ENCODE assay signal across 1 cellular context in genomic region chr7:44986218-44987053, GRCh38.
A peak's percentile ranks its signal among the peaks of the same experiment; 100 is the strongest.
TF ChIP-seq lines count a peak whose summit lies in the region.

No MANE protein-coding gene starts in this region.

TF ChIP-seq in K562, 482 proteins besides CTCF, POLR2A, EP300 and RAD21 (continued from another document and continues in another):
- TF ChIP-seq, protein P1, sequence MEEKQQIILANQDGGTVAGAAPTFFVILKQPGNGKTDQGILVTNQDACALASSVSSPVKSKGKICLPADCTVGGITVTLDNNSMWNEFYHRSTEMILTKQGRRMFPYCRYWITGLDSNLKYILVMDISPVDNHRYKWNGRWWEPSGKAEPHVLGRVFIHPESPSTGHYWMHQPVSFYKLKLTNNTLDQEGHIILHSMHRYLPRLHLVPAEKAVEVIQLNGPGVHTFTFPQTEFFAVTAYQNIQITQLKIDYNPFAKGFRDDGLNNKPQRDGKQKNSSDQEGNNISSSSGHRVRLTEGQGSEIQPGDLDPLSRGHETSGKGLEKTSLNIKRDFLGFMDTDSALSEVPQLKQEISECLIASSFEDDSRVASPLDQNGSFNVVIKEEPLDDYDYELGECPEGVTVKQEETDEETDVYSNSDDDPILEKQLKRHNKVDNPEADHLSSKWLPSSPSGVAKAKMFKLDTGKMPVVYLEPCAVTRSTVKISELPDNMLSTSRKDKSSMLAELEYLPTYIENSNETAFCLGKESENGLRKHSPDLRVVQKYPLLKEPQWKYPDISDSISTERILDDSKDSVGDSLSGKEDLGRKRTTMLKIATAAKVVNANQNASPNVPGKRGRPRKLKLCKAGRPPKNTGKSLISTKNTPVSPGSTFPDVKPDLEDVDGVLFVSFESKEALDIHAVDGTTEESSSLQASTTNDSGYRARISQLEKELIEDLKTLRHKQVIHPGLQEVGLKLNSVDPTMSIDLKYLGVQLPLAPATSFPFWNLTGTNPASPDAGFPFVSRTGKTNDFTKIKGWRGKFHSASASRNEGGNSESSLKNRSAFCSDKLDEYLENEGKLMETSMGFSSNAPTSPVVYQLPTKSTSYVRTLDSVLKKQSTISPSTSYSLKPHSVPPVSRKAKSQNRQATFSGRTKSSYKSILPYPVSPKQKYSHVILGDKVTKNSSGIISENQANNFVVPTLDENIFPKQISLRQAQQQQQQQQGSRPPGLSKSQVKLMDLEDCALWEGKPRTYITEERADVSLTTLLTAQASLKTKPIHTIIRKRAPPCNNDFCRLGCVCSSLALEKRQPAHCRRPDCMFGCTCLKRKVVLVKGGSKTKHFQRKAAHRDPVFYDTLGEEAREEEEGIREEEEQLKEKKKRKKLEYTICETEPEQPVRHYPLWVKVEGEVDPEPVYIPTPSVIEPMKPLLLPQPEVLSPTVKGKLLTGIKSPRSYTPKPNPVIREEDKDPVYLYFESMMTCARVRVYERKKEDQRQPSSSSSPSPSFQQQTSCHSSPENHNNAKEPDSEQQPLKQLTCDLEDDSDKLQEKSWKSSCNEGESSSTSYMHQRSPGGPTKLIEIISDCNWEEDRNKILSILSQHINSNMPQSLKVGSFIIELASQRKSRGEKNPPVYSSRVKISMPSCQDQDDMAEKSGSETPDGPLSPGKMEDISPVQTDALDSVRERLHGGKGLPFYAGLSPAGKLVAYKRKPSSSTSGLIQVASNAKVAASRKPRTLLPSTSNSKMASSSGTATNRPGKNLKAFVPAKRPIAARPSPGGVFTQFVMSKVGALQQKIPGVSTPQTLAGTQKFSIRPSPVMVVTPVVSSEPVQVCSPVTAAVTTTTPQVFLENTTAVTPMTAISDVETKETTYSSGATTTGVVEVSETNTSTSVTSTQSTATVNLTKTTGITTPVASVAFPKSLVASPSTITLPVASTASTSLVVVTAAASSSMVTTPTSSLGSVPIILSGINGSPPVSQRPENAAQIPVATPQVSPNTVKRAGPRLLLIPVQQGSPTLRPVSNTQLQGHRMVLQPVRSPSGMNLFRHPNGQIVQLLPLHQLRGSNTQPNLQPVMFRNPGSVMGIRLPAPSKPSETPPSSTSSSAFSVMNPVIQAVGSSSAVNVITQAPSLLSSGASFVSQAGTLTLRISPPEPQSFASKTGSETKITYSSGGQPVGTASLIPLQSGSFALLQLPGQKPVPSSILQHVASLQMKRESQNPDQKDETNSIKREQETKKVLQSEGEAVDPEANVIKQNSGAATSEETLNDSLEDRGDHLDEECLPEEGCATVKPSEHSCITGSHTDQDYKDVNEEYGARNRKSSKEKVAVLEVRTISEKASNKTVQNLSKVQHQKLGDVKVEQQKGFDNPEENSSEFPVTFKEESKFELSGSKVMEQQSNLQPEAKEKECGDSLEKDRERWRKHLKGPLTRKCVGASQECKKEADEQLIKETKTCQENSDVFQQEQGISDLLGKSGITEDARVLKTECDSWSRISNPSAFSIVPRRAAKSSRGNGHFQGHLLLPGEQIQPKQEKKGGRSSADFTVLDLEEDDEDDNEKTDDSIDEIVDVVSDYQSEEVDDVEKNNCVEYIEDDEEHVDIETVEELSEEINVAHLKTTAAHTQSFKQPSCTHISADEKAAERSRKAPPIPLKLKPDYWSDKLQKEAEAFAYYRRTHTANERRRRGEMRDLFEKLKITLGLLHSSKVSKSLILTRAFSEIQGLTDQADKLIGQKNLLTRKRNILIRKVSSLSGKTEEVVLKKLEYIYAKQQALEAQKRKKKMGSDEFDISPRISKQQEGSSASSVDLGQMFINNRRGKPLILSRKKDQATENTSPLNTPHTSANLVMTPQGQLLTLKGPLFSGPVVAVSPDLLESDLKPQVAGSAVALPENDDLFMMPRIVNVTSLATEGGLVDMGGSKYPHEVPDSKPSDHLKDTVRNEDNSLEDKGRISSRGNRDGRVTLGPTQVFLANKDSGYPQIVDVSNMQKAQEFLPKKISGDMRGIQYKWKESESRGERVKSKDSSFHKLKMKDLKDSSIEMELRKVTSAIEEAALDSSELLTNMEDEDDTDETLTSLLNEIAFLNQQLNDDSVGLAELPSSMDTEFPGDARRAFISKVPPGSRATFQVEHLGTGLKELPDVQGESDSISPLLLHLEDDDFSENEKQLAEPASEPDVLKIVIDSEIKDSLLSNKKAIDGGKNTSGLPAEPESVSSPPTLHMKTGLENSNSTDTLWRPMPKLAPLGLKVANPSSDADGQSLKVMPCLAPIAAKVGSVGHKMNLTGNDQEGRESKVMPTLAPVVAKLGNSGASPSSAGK (IDR thresholded peaks at IDR 0.05) = peak; percentile 94
- TF ChIP-seq TCFL5 (CRISPR knock-in tag; conservative IDR thresholded peaks at IDR 0.05) = no peak
- TF ChIP-seq MTA3 (IDR thresholded peaks at IDR 0.05; ENCODE audit: borderline replicate concordance) = peak; percentile 97
- peak; percentile 84 for TF ChIP-seq FIP1L1 (IDR thresholded peaks at IDR 0.05; ENCODE audit: low read depth, low read length, poor library complexity, severe bottlenecking)
- TF ChIP-seq ZNF76 (CRISPR knock-in tag; IDR thresholded peaks at IDR 0.05; ENCODE audit: borderline replicate concordance) = peak; percentile 37; the same call in 1 of the 2 replicates
- TF ChIP-seq XRCC4 (IDR thresholded peaks at IDR 0.05; ENCODE audit: extremely low read depth, insufficient read depth, insufficient read length) = no peak
- peak; percentile 99 for TF ChIP-seq KDM5B (IDR thresholded peaks at IDR 0.05; ENCODE audit: insufficient replicate concordance, low read depth, low read length)
- peak; percentile 97 for TF ChIP-seq POLR2AphosphoS5 (IDR thresholded peaks at IDR 0.05; ENCODE audit: control insufficient read depth, insufficient read depth, low read depth, low read length)
- TF ChIP-seq, protein P2, sequence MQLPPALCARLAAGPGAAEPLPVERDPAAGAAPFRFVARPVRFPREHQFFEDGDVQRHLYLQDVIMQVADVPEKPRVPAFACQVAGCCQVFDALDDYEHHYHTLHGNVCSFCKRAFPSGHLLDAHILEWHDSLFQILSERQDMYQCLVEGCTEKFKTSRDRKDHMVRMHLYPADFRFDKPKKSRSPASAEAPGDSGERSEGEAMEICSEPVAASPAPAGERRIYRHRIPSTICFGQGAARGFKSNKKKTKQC (CRISPR knock-in tag; IDR thresholded peaks at IDR 0.05) = peak; percentile 90
- TF ChIP-seq HNRNPLL (IDR thresholded peaks at IDR 0.05; ENCODE audit: low read depth, low read length, poor library complexity, severe bottlenecking) = peak; percentile 91
- no peak for TF ChIP-seq CBX8 (IDR thresholded peaks at IDR 0.05; ENCODE audit: borderline replicate concordance, extremely low read depth, low read depth, low read length, poor library complexity, severe bottlenecking)
- no peak for TF ChIP-seq GTF2A2 (tag; IDR thresholded peaks at IDR 0.05)
- 0 out of 2 replicates have a peak, but pooled peaks have one; percentile 35 for TF ChIP-seq DMBX1 (CRISPR knock-in tag; IDR thresholded peaks at IDR 0.05; ENCODE audit: borderline replicate concordance)
- no peak for TF ChIP-seq YBX1 (IDR thresholded peaks at IDR 0.05)
- TF ChIP-seq JUND (IDR thresholded peaks at IDR 0.05; ENCODE audit: borderline replicate concordance, low read depth, low read length) = peak; percentile 96
- TF ChIP-seq JUND (tag; IDR thresholded peaks at IDR 0.05; ENCODE audit: borderline replicate concordance, low read depth, low read length) = peak; percentile 96
- TF ChIP-seq FOS (IDR thresholded peaks at IDR 0.05; ENCODE audit: extremely low read depth, insufficient read length) = no peak
- TF ChIP-seq ZC3H8 (IDR thresholded peaks at IDR 0.05) = no peak
- TF ChIP-seq, protein P3, sequence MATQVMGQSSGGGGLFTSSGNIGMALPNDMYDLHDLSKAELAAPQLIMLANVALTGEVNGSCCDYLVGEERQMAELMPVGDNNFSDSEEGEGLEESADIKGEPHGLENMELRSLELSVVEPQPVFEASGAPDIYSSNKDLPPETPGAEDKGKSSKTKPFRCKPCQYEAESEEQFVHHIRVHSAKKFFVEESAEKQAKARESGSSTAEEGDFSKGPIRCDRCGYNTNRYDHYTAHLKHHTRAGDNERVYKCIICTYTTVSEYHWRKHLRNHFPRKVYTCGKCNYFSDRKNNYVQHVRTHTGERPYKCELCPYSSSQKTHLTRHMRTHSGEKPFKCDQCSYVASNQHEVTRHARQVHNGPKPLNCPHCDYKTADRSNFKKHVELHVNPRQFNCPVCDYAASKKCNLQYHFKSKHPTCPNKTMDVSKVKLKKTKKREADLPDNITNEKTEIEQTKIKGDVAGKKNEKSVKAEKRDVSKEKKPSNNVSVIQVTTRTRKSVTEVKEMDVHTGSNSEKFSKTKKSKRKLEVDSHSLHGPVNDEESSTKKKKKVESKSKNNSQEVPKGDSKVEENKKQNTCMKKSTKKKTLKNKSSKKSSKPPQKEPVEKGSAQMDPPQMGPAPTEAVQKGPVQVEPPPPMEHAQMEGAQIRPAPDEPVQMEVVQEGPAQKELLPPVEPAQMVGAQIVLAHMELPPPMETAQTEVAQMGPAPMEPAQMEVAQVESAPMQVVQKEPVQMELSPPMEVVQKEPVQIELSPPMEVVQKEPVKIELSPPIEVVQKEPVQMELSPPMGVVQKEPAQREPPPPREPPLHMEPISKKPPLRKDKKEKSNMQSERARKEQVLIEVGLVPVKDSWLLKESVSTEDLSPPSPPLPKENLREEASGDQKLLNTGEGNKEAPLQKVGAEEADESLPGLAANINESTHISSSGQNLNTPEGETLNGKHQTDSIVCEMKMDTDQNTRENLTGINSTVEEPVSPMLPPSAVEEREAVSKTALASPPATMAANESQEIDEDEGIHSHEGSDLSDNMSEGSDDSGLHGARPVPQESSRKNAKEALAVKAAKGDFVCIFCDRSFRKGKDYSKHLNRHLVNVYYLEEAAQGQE (CRISPR knock-in tag; IDR thresholded peaks at IDR 0.05; ENCODE audit: low read depth) = peak; percentile 60; the same call in 1 of the 2 replicates
- TF ChIP-seq ZNF212 (CRISPR knock-in tag; IDR thresholded peaks at IDR 0.05) = 0 out of 2 replicates have a peak, but pooled peaks have one; percentile 16
- no peak for TF ChIP-seq ZNF146 (CRISPR knock-in tag; IDR thresholded peaks at IDR 0.05; ENCODE audit: unreplicated experiment)
- TF ChIP-seq JUNB (CRISPR knock-in tag; conservative IDR thresholded peaks at IDR 0.05) = peak; percentile 94
- TF ChIP-seq KDM4B (IDR thresholded peaks at IDR 0.05; ENCODE audit: borderline replicate concordance in 2 of 2, low read depth in 1 of 2) = peak in 1 of 2 experiments; percentile 71; a peak in 1 of 4 replicates
- TF ChIP-seq NFE2 (IDR thresholded peaks at IDR 0.05; ENCODE audit: low read depth) = peak; percentile 40; the same call in 1 of the 2 replicates
- peak; percentile 99 for TF ChIP-seq SUPT5H (IDR thresholded peaks at IDR 0.05)
- no peak for TF ChIP-seq ELF4 (CRISPR knock-in tag; IDR thresholded peaks at IDR 0.05)
- TF ChIP-seq ETV1 (tag; conservative IDR thresholded peaks at IDR 0.05; ENCODE audit: low read depth) = peak; percentile 46; the same call in 1 of the 2 replicates
- TF ChIP-seq KDM1A (IDR thresholded peaks at IDR 0.05) = no peak
- no peak for TF ChIP-seq ADNP (tag; IDR thresholded peaks at IDR 0.05)
- TF ChIP-seq HMBOX1 (IDR thresholded peaks at IDR 0.05) = 0 out of 2 replicates have a peak, but pooled peaks have one; percentile 8
- peak; percentile 42; the same call in 1 of the 2 replicates for TF ChIP-seq OTX1 (CRISPR knock-in tag; IDR thresholded peaks at IDR 0.05)
- TF ChIP-seq GABPA (tag; conservative IDR thresholded peaks at IDR 0.05; ENCODE audit: low read depth) = peak; percentile 61
- no peak for TF ChIP-seq U2AF1 (optimal IDR thresholded peaks at IDR 0.05; ENCODE audit: low read depth, low read length)
- peak; percentile 93 for TF ChIP-seq FOXP1 (CRISPR knock-in tag; IDR thresholded peaks at IDR 0.05)
- no peak for TF ChIP-seq SP2 (IDR thresholded peaks at IDR 0.05; ENCODE audit: extremely low read depth, low read depth, low read length, poor library complexity, severe bottlenecking)
- TF ChIP-seq NFRKB (IDR thresholded peaks at IDR 0.05; ENCODE audit: low read depth) = peak; percentile 63
- TF ChIP-seq, protein P4, sequence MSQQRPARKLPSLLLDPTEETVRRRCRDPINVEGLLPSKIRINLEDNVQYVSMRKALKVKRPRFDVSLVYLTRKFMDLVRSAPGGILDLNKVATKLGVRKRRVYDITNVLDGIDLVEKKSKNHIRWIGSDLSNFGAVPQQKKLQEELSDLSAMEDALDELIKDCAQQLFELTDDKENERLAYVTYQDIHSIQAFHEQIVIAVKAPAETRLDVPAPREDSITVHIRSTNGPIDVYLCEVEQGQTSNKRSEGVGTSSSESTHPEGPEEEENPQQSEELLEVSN (IDR thresholded peaks at IDR 0.05; ENCODE audit: borderline replicate concordance in 1 of 2, extremely low read depth in 1 of 2, insufficient read depth in 1 of 2, insufficient read length in 1 of 2, low read depth in 1 of 2, low read length in 1 of 2, poor library complexity in 1 of 2, severe bottlenecking in 1 of 2) = peak; percentile 73 to 77
- 0 out of 4 replicates have a peak, but pooled peaks of 1 of the 2 experiments have one; percentile 47 for TF ChIP-seq FOXA3 (CRISPR knock-in tag; conservative IDR thresholded peaks at IDR 0.05 in 1 of 2, IDR thresholded peaks at IDR 0.05 in 1 of 2)
- TF ChIP-seq TAF1 (IDR thresholded peaks at IDR 0.05; ENCODE audit: control insufficient read depth, extremely low read depth, insufficient read depth, low read length, severe bottlenecking) = peak; percentile 96
- TF ChIP-seq VEZF1 (CRISPR knock-in tag; IDR thresholded peaks at IDR 0.05) = peak; percentile 61
- TF ChIP-seq ZZZ3 (IDR thresholded peaks at IDR 0.05) = peak; percentile 97
- no peak for TF ChIP-seq ARHGAP35 (IDR thresholded peaks at IDR 0.05; ENCODE audit: partially characterized antibody)
